ENCODE assay signal across 28 cellular contexts in the genomic region with DNA sequence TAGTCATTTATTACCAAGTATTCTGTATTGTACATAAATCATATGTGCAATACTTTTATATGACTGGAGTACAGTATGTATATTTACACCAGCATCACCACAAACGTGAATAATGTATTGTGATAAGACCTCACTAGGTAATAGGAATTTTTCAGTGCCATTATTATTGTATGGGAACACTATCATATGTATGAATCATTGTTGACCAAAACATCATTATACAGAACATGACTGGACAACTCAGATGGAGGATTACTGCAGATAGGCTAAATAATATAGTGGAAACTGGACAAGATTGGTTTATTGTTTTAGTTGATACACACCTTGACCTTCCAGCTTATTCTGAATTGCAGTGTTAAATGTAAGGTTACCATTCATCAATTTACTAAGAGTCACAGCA.
"Had no signal": no experiment of that assay in that cellular context is flagged by ENCODE, and none has a peak within 500 bp of the region (broad histone marks: within the 10 kb centered on the region; RNA-seq: fewer than 3 reads in every experiment).

No MANE protein-coding gene starts in this region.

- H3K27ac ChIP-seq: cardiac muscle cell, colonic mucosa, heart left ventricle, left lung, lower lobe of right lung, right lobe of liver, thoracic aorta, vagina had no signal

- H3K9me3 Mint-ChIP-seq: activated CD4-positive, alpha-beta memory T cell treated with anti-CD3 and anti-CD28 coated beads, Interleukin-2, amount 10 ng/mL, durations not matched to agents 7 days and 5 days; activated CD4-positive, alpha-beta T cell treated with anti-CD3 and anti-CD28 coated beads, Interleukin-2, amount 10 ng/mL, durations not matched to agents 7 days and 5 days; activated naive CD4-positive, alpha-beta T cell treated with anti-CD3 and anti-CD28 coated beads, Interleukin-2, amount 50 U/mL, for 72 hours; activated T-helper 2 cell treated with anti-CD3 and anti-CD28 coated beads, Interferon-gamma antibody, Interleukin-2, Interleukin-4, amounts not matched to agents 10 μg/mL and 5 μg/mL and 100 μg/mL, durations not matched to agents 14 hours and 24 hours and 36 hours; natural killer cell treated with Interleukin-12 subunit alpha and Interleukin-12 subunit beta and Interleukin-15 and Interleukin-18, amount 100 ng/mL, for 72 hours; stimulated activated naive CD8-positive, alpha-beta T cell treated with anti-CD3 and anti-CD28 coated beads, Interleukin-15, Interleukin-2, amounts not matched to agents 100 ng/mL and 50 ng/mL, for 24 hours; type B pancreatic cell had no signal

- H3K27me3 Mint-ChIP-seq: activated CD4-positive, alpha-beta memory T cell treated with anti-CD3 and anti-CD28 coated beads, Interleukin-2, amount 10 ng/mL, durations not matched to agents 7 days and 5 days; activated CD4-positive, alpha-beta T cell treated with anti-CD3 and anti-CD28 coated beads, Interleukin-2, amount 10 ng/mL, durations not matched to agents 7 days and 5 days; natural killer cell treated with Interleukin-12 subunit alpha and Interleukin-12 subunit beta and Interleukin-15 and Interleukin-18, amount 100 ng/mL, for 72 hours; stimulated activated naive CD8-positive, alpha-beta T cell treated with anti-CD3 and anti-CD28 coated beads, Interleukin-15, Interleukin-2, amounts not matched to agents 100 ng/mL and 50 ng/mL, for 24 hours; T-helper 17 cell; type B pancreatic cell had no signal

- H3K4me3 ChIP-seq: cardiac muscle cell, colonic mucosa, heart left ventricle, left lung, lower lobe of right lung, right lobe of liver, thoracic aorta, vagina had no signal

- H3K36me3 ChIP-seq: colonic mucosa had no signal

- H3K9me3 ChIP-seq: colonic mucosa, heart left ventricle, left lung, lower lobe of right lung, right lobe of liver, thoracic aorta, vagina had no signal

- H3K4me3 Mint-ChIP-seq: activated CD4-positive, alpha-beta memory T cell treated with anti-CD3 and anti-CD28 coated beads, Interleukin-2, amount 10 ng/mL, durations not matched to agents 7 days and 5 days; activated CD4-positive, alpha-beta T cell treated with anti-CD3 and anti-CD28 coated beads, Interleukin-2, amount 10 ng/mL, durations not matched to agents 7 days and 5 days; natural killer cell treated with Interleukin-12 subunit alpha and Interleukin-12 subunit beta and Interleukin-15 and Interleukin-18, amount 100 ng/mL, for 72 hours; stimulated activated naive CD8-positive, alpha-beta T cell treated with anti-CD3 and anti-CD28 coated beads, Interleukin-15, Interleukin-2, amounts not matched to agents 100 ng/mL and 50 ng/mL, for 24 hours; T-helper 17 cell; type B pancreatic cell had no signal

- H3K27ac Mint-ChIP-seq: activated CD4-positive, alpha-beta memory T cell treated with anti-CD3 and anti-CD28 coated beads, Interleukin-2, amount 10 ng/mL, durations not matched to agents 7 days and 5 days; activated CD4-positive, alpha-beta T cell treated with anti-CD3 and anti-CD28 coated beads, Interleukin-2, amount 10 ng/mL, durations not matched to agents 7 days and 5 days; activated T-helper 2 cell treated with anti-CD3 and anti-CD28 coated beads, Interferon-gamma antibody, Interleukin-2, Interleukin-4, amounts not matched to agents 10 μg/mL and 5 μg/mL and 100 μg/mL, durations not matched to agents 14 hours and 24 hours and 36 hours; natural killer cell treated with Interleukin-12 subunit alpha and Interleukin-12 subunit beta and Interleukin-15 and Interleukin-18, amount 100 ng/mL, for 72 hours; stimulated activated naive CD8-positive, alpha-beta T cell treated with anti-CD3 and anti-CD28 coated beads, Interleukin-15, Interleukin-2, amounts not matched to agents 100 ng/mL and 50 ng/mL, for 24 hours; T-helper 17 cell; type B pancreatic cell had no signal

- H3K4me1 ChIP-seq: colonic mucosa had no signal

- ATAC-seq: activated naive CD4-positive, alpha-beta T cell treated with anti-CD3 and anti-CD28 coated beads, Interleukin-2, amount 50 U/mL, for 72 hours; heart left ventricle; left lung; lower lobe of right lung; natural killer cell treated with Interleukin-12 subunit alpha and Interleukin-12 subunit beta and Interleukin-15 and Interleukin-18, amount 100 ng/mL, for 72 hours; right lobe of liver; T-helper 17 cell had no signal

- H3K4me1 Mint-ChIP-seq: activated CD4-positive, alpha-beta memory T cell treated with anti-CD3 and anti-CD28 coated beads, Interleukin-2, amount 10 ng/mL, durations not matched to agents 7 days and 5 days; activated CD4-positive, alpha-beta T cell treated with anti-CD3 and anti-CD28 coated beads, Interleukin-2, amount 10 ng/mL, durations not matched to agents 7 days and 5 days had no signal

- DNase-seq: activated CD4-positive, alpha-beta memory T cell treated with anti-CD3 and anti-CD28 coated beads, Interleukin-2, amount 10 ng/mL, durations not matched to agents 7 days and 5 days; activated CD4-positive, alpha-beta T cell treated with anti-CD3 and anti-CD28 coated beads, Interleukin-2, amount 10 ng/mL, durations not matched to agents 7 days and 5 days; activated CD4-positive, CD25-positive, alpha-beta regulatory T cell treated with anti-CD3 and anti-CD28 coated beads, Interleukin-2, amount 50 U/mL, for 72 hours; activated CD8-positive, alpha-beta memory T cell treated with anti-CD3 and anti-CD28 coated beads, Interleukin-2, amount 50 U/mL, for 48 hours; activated T-cell treated with anti-CD3 and anti-CD28 coated beads, Interleukin-2, amount 50 U/mL, for 48 hours; anterior cingulate cortex; cerebellar nuclear complex; colonic mucosa; effector CD8-positive, alpha-beta T cell; heart left ventricle; kidney glomerular epithelial cell; left lung; lower lobe of right lung; mesendoderm; right lobe of liver; stimulated activated CD4-positive, alpha-beta T cell treated with anti-CD3 and anti-CD28 coated beads, Interleukin-12 subunit alpha, Interleukin-12 subunit beta, amount 100 ng/mL, for 4 hours; stimulated activated CD4-positive, alpha-beta T cell treated with anti-CD3 and anti-CD28 coated beads, Interleukin-4, amount 100 ng/mL, for 1 hour; T-helper 17 cell; T1000 had no signal

- H3K27me3 ChIP-seq: cardiac muscle cell, colonic mucosa, heart left ventricle, left lung, right lobe of liver, vagina had no signal

- FAIRE-seq: endometrium had no signal

- H3K36me3 Mint-ChIP-seq: natural killer cell treated with Interleukin-12 subunit alpha and Interleukin-12 subunit beta and Interleukin-15 and Interleukin-18, amount 100 ng/mL, for 72 hours had no signal
